ENCODE assay signal across 17 cellular contexts in genomic region chr3:113086506-113087461, GRCh38.
DNase-seq lines count a peak whose midpoint lies in the region; ATAC-seq, FAIRE-seq and TF ChIP-seq lines count a peak whose summit lies in the region.
"Had no signal": no experiment of that assay in that cellular context is flagged by ENCODE, and none has a peak within 500 bp of the region (broad histone marks: within the 10 kb centered on the region; RNA-seq: fewer than 3 reads in every experiment).

No MANE protein-coding gene starts in this region.

- DNase-seq in HepG2 (ENCODE audit: low spot score) (peak; percentile 48), right lobe of liver (no peak), left colon (no peak), hippocampal formation (lab: John Stamatoyannopoulos, UW) (no peak), HPDE6-E6E7 (ENCODE audit: extremely low spot score) (no peak)
- no peak for DNase-seq in natural killer cell treated with Interleukin-12 subunit alpha and Interleukin-12 subunit beta and Interleukin-15 and Interleukin-18, amount 100 ng/mL, for 72 hours (ENCODE audit: low spot score)
- DNase-seq: activated T-cell treated with anti-CD3 and anti-CD28 coated beads, Interleukin-2, amount 50 U/mL, for 4 hours; Calu3; colonic mucosa; left ventricle myocardium inferior; NCI-H1048; NCI-H2171; NK-92 treated with Interleukin-12 subunit alpha and Interleukin-12 subunit beta, amount 100 ng/mL, for 24 hours; T-helper 9 cell had no signal

- FAIRE-seq in HepG2 (lab: Jason Lieb, UNC), result no peak

- no peaks in the 10 kb centered on the region for H3K9me3 Mint-ChIP-seq in activated T-helper 17 cell treated with anti-CD3 and anti-CD28 coated beads, Interleukin-2, amount 50 U/mL, for 72 hours
- no peaks in the 10 kb centered on the region for H3K9me3 Mint-ChIP-seq in natural killer cell treated with Interleukin-12 subunit alpha and Interleukin-12 subunit beta and Interleukin-15 and Interleukin-18, amount 100 ng/mL, for 72 hours
- H3K9me3 Mint-ChIP-seq: activated T-cell treated with anti-CD3 and anti-CD28 coated beads, Interleukin-2, amount 50 U/mL, for 4 hours had no signal

- no peak for TF ChIP-seq EP300 in HepG2 (IDR thresholded peaks at IDR 0.05; ENCODE audit: low read depth in 2 of 2, low read length in 2 of 2)
- no peak for TF ChIP-seq EP300 in HepG2 (CRISPR knock-in tag; IDR thresholded peaks at IDR 0.05; ENCODE audit: borderline replicate concordance)

- H3K36me3 ChIP-seq in HepG2 (replicated peaks in 1 of 2; ENCODE audit: control insufficient read depth in 1 of 2, insufficient read depth in 2 of 2, low read length in 2 of 2) (no peaks in the 10 kb centered on the region), right lobe of liver (no peaks in the 10 kb centered on the region), iPS-20b (ENCODE audit: insufficient read depth, low read depth, low read length) (no peaks in the 10 kb centered on the region)
- H3K36me3 ChIP-seq: colonic mucosa, left ventricle myocardium inferior had no signal

- CTCF ChIA-PET in HepG2 (lab: Yijun Ruan, JAX; ENCODE audit: low intra/inter-chr PET ratio, low total read pairs), result no interaction called here

- POLR2A ChIA-PET in HepG2 (lab: Yijun Ruan, JAX), result interaction anchor here (1.4 kb wide), 1 partner anchor 9 kb away, joined by 3 read pairs; no protein-coding TSS in a partner anchor

- H3K27ac Mint-ChIP-seq in activated T-helper 17 cell treated with anti-CD3 and anti-CD28 coated beads, Interleukin-2, amount 50 U/mL, for 72 hours, result no peak overlapping the region
- no peak overlapping the region for H3K27ac Mint-ChIP-seq in natural killer cell treated with Interleukin-12 subunit alpha and Interleukin-12 subunit beta and Interleukin-15 and Interleukin-18, amount 100 ng/mL, for 72 hours

- H3K9me3 ChIP-seq in HepG2 (ENCODE audit: low read length) (no peaks in the 10 kb centered on the region), right lobe of liver (no peaks in the 10 kb centered on the region), iPS-20b (ENCODE audit: insufficient read depth, low read depth, low read length) (no peaks in the 10 kb centered on the region)
- H3K9me3 ChIP-seq: colonic mucosa, left ventricle myocardium inferior had no signal

- intact Hi-C loops in HepG2 (cut with micrococcal nuclease; ENCODE audit: unreplicated experiment), result no loop called here
- intact Hi-C loops in right lobe of liver (cut with DNase I), result no loop called here
- intact Hi-C loops in left colon (cut with DNase I, micrococcal nuclease), result no loop called here

- ATAC-seq in HepG2, result peak; percentile 66
- no peak for ATAC-seq in right lobe of liver
- peak; percentile 44 for ATAC-seq in activated T-helper 17 cell treated with anti-CD3 and anti-CD28 coated beads, Interleukin-2, amount 50 U/mL, for 72 hours (replicated peaks)
- ATAC-seq in left colon, result no peak
- no peak for ATAC-seq in natural killer cell treated with Interleukin-12 subunit alpha and Interleukin-12 subunit beta and Interleukin-15 and Interleukin-18, amount 100 ng/mL, for 72 hours
- ATAC-seq: activated T-cell treated with anti-CD3 and anti-CD28 coated beads, Interleukin-2, amount 50 U/mL, for 4 hours; esophagus mucosa had no signal

- TF ChIP-seq CTCF in HepG2 (CRISPR knock-in tag; IDR thresholded peaks at IDR 0.05) (no peak), right lobe of liver (IDR thresholded peaks at IDR 0.05) (no peak)

- in situ Hi-C loops in HepG2 (cut with HindIII; ENCODE audit: extremely low pct_ligation_motif_present, low pct_unique_long_range_greater_than_20kb), result no loop called here

- H3K36me3 Mint-ChIP-seq in activated T-helper 17 cell treated with anti-CD3 and anti-CD28 coated beads, Interleukin-2, amount 50 U/mL, for 72 hours (ENCODE audit: low read depth), result no peaks in the 10 kb centered on the region
- H3K36me3 Mint-ChIP-seq in natural killer cell treated with Interleukin-12 subunit alpha and Interleukin-12 subunit beta and Interleukin-15 and Interleukin-18, amount 100 ng/mL, for 72 hours, result peaks cover 13% of the 10 kb centered on the region

- no peak for TF ChIP-seq POLR2A in HepG2 (IDR thresholded peaks at IDR 0.05; ENCODE audit: insufficient read depth in 1 of 2, low read depth in 2 of 2, low read length in 2 of 2)
- TF ChIP-seq POLR2A in right lobe of liver (IDR thresholded peaks at IDR 0.05), result no peak

- no peak overlapping the region for H3K4me3 Mint-ChIP-seq in activated T-helper 17 cell treated with anti-CD3 and anti-CD28 coated beads, Interleukin-2, amount 50 U/mL, for 72 hours
- H3K4me3 Mint-ChIP-seq in natural killer cell treated with Interleukin-12 subunit alpha and Interleukin-12 subunit beta and Interleukin-15 and Interleukin-18, amount 100 ng/mL, for 72 hours, result no peak overlapping the region
- H3K4me3 Mint-ChIP-seq: activated T-cell treated with anti-CD3 and anti-CD28 coated beads, Interleukin-2, amount 50 U/mL, for 4 hours had no signal

- H3K4me3 ChIP-seq in HepG2 (replicated peaks in 1 of 3; ENCODE audit: insufficient read depth in 1 of 3, low read depth in 2 of 3, low read length in 3 of 3), result no peak overlapping the region
- H3K4me3 ChIP-seq in right lobe of liver, result no peak overlapping the region
- no peak overlapping the region for H3K4me3 ChIP-seq in iPS-20b (ENCODE audit: low read length)
- H3K4me3 ChIP-seq: colonic mucosa, left ventricle myocardium inferior had no signal

- H3K9ac ChIP-seq in HepG2 (ENCODE audit: insufficient read depth, low read depth, low read length), result no peak overlapping the region
- H3K9ac ChIP-seq in iPS-20b (ENCODE audit: low read depth, low read length), result peak overlapping the region; percentile 56; the same call in 1 of the 2 replicates

- H3K27ac ChIP-seq in HepG2 (ENCODE audit: extremely low read length, insufficient read depth, low read length) (no peak overlapping the region), right lobe of liver (no peak overlapping the region), iPS-20b (ENCODE audit: low read length) (no peak overlapping the region)
- H3K27ac ChIP-seq: colonic mucosa, left ventricle myocardium inferior had no signal

- H3K4me1 Mint-ChIP-seq in activated T-helper 17 cell treated with anti-CD3 and anti-CD28 coated beads, Interleukin-2, amount 50 U/mL, for 72 hours, result no peaks in the 10 kb centered on the region
- no peaks in the 10 kb centered on the region for H3K4me1 Mint-ChIP-seq in natural killer cell treated with Interleukin-12 subunit alpha and Interleukin-12 subunit beta and Interleukin-15 and Interleukin-18, amount 100 ng/mL, for 72 hours (ENCODE audit: low read depth in 2 of 2)

- H3K27me3 ChIP-seq in HepG2 (ENCODE audit: control insufficient read depth in 1 of 2, insufficient read depth in 2 of 2, low read length in 2 of 2) (no peaks in the 10 kb centered on the region), right lobe of liver (no peaks in the 10 kb centered on the region), iPS-20b (ENCODE audit: insufficient read depth, low read length) (no peaks in the 10 kb centered on the region)
- H3K27me3 ChIP-seq: colonic mucosa had no signal

- peak overlapping the region; percentile 20; the same call in 1 of the 2 replicates for H3K4me2 ChIP-seq in HepG2 (ENCODE audit: low read depth, low read length)

- H3K4me1 ChIP-seq in HepG2 (ENCODE audit: insufficient read depth, low read length) (peaks cover 17% of the 10 kb centered on the region), right lobe of liver (no peaks in the 10 kb centered on the region), iPS-20b (ENCODE audit: insufficient read depth, low read length) (peaks cover 16% of the 10 kb centered on the region; the same call in 1 of the 2 replicates)
- H3K4me1 ChIP-seq: colonic mucosa, left ventricle myocardium inferior had no signal

- H2AFZ ChIP-seq in HepG2 (ENCODE audit: low read length), result no peak overlapping the region

- BruUV-seq in HepG2 (replicated peaks; lab: Mats Ljungman, UMichigan), result no TSS peak

- TF ChIP-seq RAD21 in HepG2 (CRISPR knock-in tag; IDR thresholded peaks at IDR 0.05), result no peak

- no peaks in the 10 kb centered on the region for H4K20me1 ChIP-seq in HepG2 (ENCODE audit: insufficient read depth, low read length)

- no peaks in the 10 kb centered on the region for H3K79me2 ChIP-seq in HepG2 (ENCODE audit: insufficient read depth, low read length)

- WGBS in HepG2 (ENCODE audit: low lambda C conversion rate), result 35% methylated on average over 8 of the region's 8 CpGs
- WGBS in right lobe of liver (ENCODE audit: insufficient coverage, low coverage, low lambda C conversion rate, missing lambda C conversion rate), result 70% methylated on average over 8 of the region's 8 CpGs

- H3K27me3 Mint-ChIP-seq in activated T-helper 17 cell treated with anti-CD3 and anti-CD28 coated beads, Interleukin-2, amount 50 U/mL, for 72 hours, result no peaks in the 10 kb centered on the region
- H3K27me3 Mint-ChIP-seq in natural killer cell treated with Interleukin-12 subunit alpha and Interleukin-12 subunit beta and Interleukin-15 and Interleukin-18, amount 100 ng/mL, for 72 hours, result no peaks in the 10 kb centered on the region

TF ChIP-seq in HepG2, 621 proteins besides CTCF, POLR2A, EP300 and RAD21 (continues in another document):
- TF ChIP-seq POLR2AphosphoS2 (IDR thresholded peaks at IDR 0.05; ENCODE audit: low read depth, low read length), result no peak
- TF ChIP-seq NFATC3 (CRISPR knock-in tag; IDR thresholded peaks at IDR 0.05), result no peak
- TF ChIP-seq ARNT2 (CRISPR knock-in tag; IDR thresholded peaks at IDR 0.05; ENCODE audit: low read depth), result no peak
- TF ChIP-seq SMAD9 (CRISPR knock-in tag; IDR thresholded peaks at IDR 0.05), result no peak
- peak; percentile 51; the same call in 1 of the 2 replicates for TF ChIP-seq FOSL2 (CRISPR knock-in tag; IDR thresholded peaks at IDR 0.05)
- no peak for TF ChIP-seq ZBTB26 (CRISPR knock-in tag; IDR thresholded peaks at IDR 0.05; ENCODE audit: borderline replicate concordance)
- no peak for TF ChIP-seq ZFP62 (CRISPR knock-in tag; IDR thresholded peaks at IDR 0.05)
- TF ChIP-seq RELA (CRISPR knock-in tag; IDR thresholded peaks at IDR 0.05), result no peak
- TF ChIP-seq CREB3 (CRISPR knock-in tag; IDR thresholded peaks at IDR 0.05), result no peak

Comparison
In these comparisons a context has a peak if more than half of its experiments do, and no peak if none do; other contexts are left out.
1. ATAC-seq: peak in HepG2 (single experiment) and activated T-helper 17 cell treated with anti-CD3 and anti-CD28 coated beads, Interleukin-2, amount 50 U/mL, for 72 hours (single experiment); none in right lobe of liver (0 of 4), left colon (single experiment) and natural killer cell treated with Interleukin-12 subunit alpha and Interleukin-12 subunit beta and Interleukin-15 and Interleukin-18, amount 100 ng/mL, for 72 hours (0 of 2).